In the genomic region with DNA sequence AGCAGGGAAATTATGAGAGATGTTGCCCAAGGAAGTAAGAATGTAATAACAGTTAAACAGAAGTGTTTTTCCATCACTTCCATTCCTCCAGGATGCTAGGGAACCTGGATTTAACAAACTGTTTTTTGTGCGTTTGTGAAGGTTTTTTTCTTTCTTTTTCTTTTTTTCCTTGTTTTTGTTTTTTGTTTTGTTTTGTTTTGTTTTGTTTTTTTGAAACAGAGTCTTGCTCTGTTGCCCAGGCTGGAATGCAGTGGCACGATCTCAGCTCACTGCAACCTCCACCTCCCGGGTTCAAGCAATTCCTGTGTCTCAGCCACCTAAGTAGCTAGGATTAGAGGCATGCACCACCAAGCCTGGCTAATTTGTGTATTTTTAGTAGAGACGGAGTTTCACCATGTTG, we compare ENCODE assay signal across 8 cellular contexts. TPM values are rescaled to one million over a fixed set of nuclear protein-coding genes. Genes with fewer than 3 reads are reported as not detected.
A peak's percentile ranks its signal among the peaks of the same experiment; 100 is the strongest.
DNase-seq lines count a peak whose midpoint lies in the region; ATAC-seq, FAIRE-seq and TF ChIP-seq lines count a peak whose summit lies in the region.
"Not testable (repeated sequence)": the region's sequence is repeated elsewhere in the genome, so short reads cannot be mapped to it uniquely, and the experiment has no call there.

No MANE protein-coding gene starts in this region.

- in situ Hi-C loops in K562 (cut with MboI): not testable (repeated sequence)

- H3K9me3 ChIP-seq in CD8-positive, alpha-beta memory T cell (ENCODE audit: low read length); HEK293 (ENCODE audit: control insufficient read depth, insufficient read depth, low read depth, low read length); K562 (replicated peaks; ENCODE audit: control insufficient read depth, insufficient read depth, low read depth, low read length); neural progenitor cell (ENCODE audit: low read depth); osteoblast (ENCODE audit: low read depth, low read length): not testable (repeated sequence)

- not testable (repeated sequence) for TF ChIP-seq POLR2A in K562 (conservative IDR thresholded peaks at IDR 0.05)

- H3K9me1 ChIP-seq in K562 (ENCODE audit: control insufficient read depth, insufficient read depth, low read length): not testable (repeated sequence)

- not testable (repeated sequence) for H3F3A ChIP-seq in neural progenitor cell (ENCODE audit: low read depth)

- TF ChIP-seq EP300 in K562 (IDR thresholded peaks at IDR 0.05; ENCODE audit: low read length): not testable (repeated sequence)

- H3K4me2 ChIP-seq in K562 (ENCODE audit: insufficient read depth, low read length); neural progenitor cell; osteoblast (ENCODE audit: insufficient read depth, low read length): not testable (repeated sequence)

- H3K36me3 ChIP-seq in CD8-positive, alpha-beta memory T cell (ENCODE audit: insufficient read depth, low read length); HEK293 (ENCODE audit: control insufficient read depth in 2 of 2, insufficient read depth in 1 of 2, low read length in 2 of 2); K562 (ENCODE audit: control insufficient read depth, insufficient read depth, low read length); neural progenitor cell; osteoblast (ENCODE audit: insufficient read depth, low read length): not testable (repeated sequence)

- CTCF ChIA-PET in CD8-positive, alpha-beta memory T cell (lab: Charles Lee); HEK293 (lab: Yijun Ruan, JAX); K562 (lab: Yijun Ruan, JAX; ENCODE audit: low intra/inter-chr PET ratio): not testable (repeated sequence)

- H3K79me2 ChIP-seq in K562 (ENCODE audit: control insufficient read depth, insufficient read depth, low read length); neural progenitor cell (ENCODE audit: low read depth); osteoblast (ENCODE audit: insufficient read depth, low read length): not testable (repeated sequence)

- not testable (repeated sequence) for H3K9me3 Mint-ChIP-seq in CD8-positive, alpha-beta memory T cell; central memory CD8-positive, alpha-beta T cell; neural progenitor cell

- H3K27me3 ChIP-seq in CD8-positive, alpha-beta memory T cell (ENCODE audit: insufficient read depth, low read length, poor library complexity, severe bottlenecking); K562 (ENCODE audit: control insufficient read depth in 2 of 2, insufficient read depth in 2 of 2, low read length in 2 of 2); neural progenitor cell; osteoblast (ENCODE audit: insufficient read depth, low read length): not testable (repeated sequence)

- WGBS in K562 (ENCODE audit: insufficient coverage, low coverage, missing lambda C conversion rate): 73% methylated on average over 4 of the region's 4 CpGs

- not testable (repeated sequence) for ATAC-seq in K562; central memory CD8-positive, alpha-beta T cell (replicated peaks; ENCODE audit: extremely low read depth, poor library complexity, severe bottlenecking)

- peak overlapping the region in 1 of 2 experiments; percentile 36; a peak in 1 of 4 replicates for H3K9ac ChIP-seq in K562 (ENCODE audit: insufficient read depth in 1 of 2, low read depth in 2 of 2, low read length in 2 of 2)
- H3K9ac ChIP-seq in neural progenitor cell: not testable (repeated sequence)

- H3K4me3 Mint-ChIP-seq in CD8-positive, alpha-beta memory T cell; central memory CD8-positive, alpha-beta T cell; neural progenitor cell: not testable (repeated sequence)

- not testable (repeated sequence) for DNase-seq in CD8-positive, alpha-beta memory T cell; K562 (ENCODE audit: extremely low read depth in 1 of 4, low spot score in 3 of 4); central memory CD8-positive, alpha-beta T cell (ENCODE audit: low spot score in 2 of 2); neural progenitor cell (ENCODE audit: low spot score)
- DNase-seq in osteoblast (ENCODE audit: insufficient read length, low spot score, missing footprints): peak; percentile 25

- TF ChIP-seq RAD21 in K562 (CRISPR knock-in tag; conservative IDR thresholded peaks at IDR 0.05 in 1 of 2, IDR thresholded peaks at IDR 0.05 in 1 of 2): not testable (repeated sequence)

- H3K27ac Mint-ChIP-seq in CD8-positive, alpha-beta memory T cell: peak overlapping the region in 1 of 8 donors; percentile 27
- H3K27ac Mint-ChIP-seq in central memory CD8-positive, alpha-beta T cell (ENCODE audit: low read depth): peak overlapping the region; percentile 22
- H3K27ac Mint-ChIP-seq in neural progenitor cell: not testable (repeated sequence)

- not testable (repeated sequence) for H3K36me3 Mint-ChIP-seq in CD8-positive, alpha-beta memory T cell; central memory CD8-positive, alpha-beta T cell (ENCODE audit: insufficient read depth); neural progenitor cell

- H3K4me1 ChIP-seq in CD8-positive, alpha-beta memory T cell (ENCODE audit: insufficient read depth, low read length); HEK293 (ENCODE audit: control insufficient read depth, insufficient read depth, low read length); neural progenitor cell; osteoblast (ENCODE audit: insufficient read depth, low read length): not testable (repeated sequence)
- peaks cover 14 to 46% of the 10 kb centered on the region in 2 experiments for H3K4me1 ChIP-seq in K562 (replicated peaks in 1 of 2; ENCODE audit: control insufficient read depth in 2 of 2, insufficient read depth in 2 of 2, low read length in 2 of 2)

- not testable (repeated sequence) for H3K4me3 ChIP-seq in CD8-positive, alpha-beta memory T cell (ENCODE audit: low read length); HEK293 (ENCODE audit: low read depth, low read length); K562; neural progenitor cell; osteoblast (ENCODE audit: insufficient read depth, low read length)

- not testable (repeated sequence) for H3K27me3 Mint-ChIP-seq in CD8-positive, alpha-beta memory T cell; central memory CD8-positive, alpha-beta T cell; neural progenitor cell (ENCODE audit: insufficient read depth, low read depth)

- peak overlapping the region; percentile 32; the same call in 1 of the 2 replicates for H3K27ac ChIP-seq in 22Rv1
- peak overlapping the region; percentile 11 for H3K27ac ChIP-seq in CD8-positive, alpha-beta memory T cell (ENCODE audit: low read depth, low read length)
- not testable (repeated sequence) for H3K27ac ChIP-seq in HEK293 (ENCODE audit: extremely low read depth, low read depth, low read length); neural progenitor cell; osteoblast (ENCODE audit: low read depth, low read length)
- peak overlapping the region; percentile 38 for H3K27ac ChIP-seq in VCaP
- peak overlapping the region; percentile 56 for H3K27ac ChIP-seq in K562 (ENCODE audit: extremely low read depth, low read depth, low read length)

- not testable (repeated sequence) for BruUV-seq in K562 (replicated peaks; lab: Mats Ljungman, UMichigan)

- intact Hi-C loops in K562 (cut with micrococcal nuclease): not testable (repeated sequence)

- not testable (repeated sequence) for TF ChIP-seq CTCF in 22Rv1 (IDR thresholded peaks at IDR 0.05); HEK293 (tag by site-specific recombination; IDR thresholded peaks at IDR 0.05); VCaP (conservative IDR thresholded peaks at IDR 0.05); K562 (IDR thresholded peaks at IDR 0.05 in 2 of 3, conservative IDR thresholded peaks at IDR 0.05 in 1 of 3; ENCODE audit: insufficient read depth in 2 of 3, low read depth in 1 of 3, low read length in 3 of 3); neural progenitor cell (IDR thresholded peaks at IDR 0.05); osteoblast (IDR thresholded peaks at IDR 0.05; ENCODE audit: extremely low read depth, low read depth, low read length)

- H2AFZ ChIP-seq in K562 (ENCODE audit: low read depth, low read length): peak overlapping the region; percentile 82
- H2AFZ ChIP-seq in neural progenitor cell (replicated peaks): peak overlapping the region; percentile 44
- not testable (repeated sequence) for H2AFZ ChIP-seq in osteoblast (ENCODE audit: low read length)

- H3K4me1 Mint-ChIP-seq in CD8-positive, alpha-beta memory T cell; central memory CD8-positive, alpha-beta T cell; neural progenitor cell: not testable (repeated sequence)

- not testable (repeated sequence) for H4K20me1 ChIP-seq in K562 (replicated peaks; ENCODE audit: control insufficient read depth, insufficient read depth, low read length); neural progenitor cell (ENCODE audit: low read depth); osteoblast (ENCODE audit: insufficient read depth, low read length)

- not testable (repeated sequence) for FAIRE-seq in K562 (lab: Jason Lieb, UNC)

- POLR2A ChIA-PET in CD8-positive, alpha-beta memory T cell (lab: Charles Lee); HEK293 (lab: Yijun Ruan, JAX): not testable (repeated sequence)
- POLR2A ChIA-PET in K562 (lab: Yijun Ruan, JAX): interaction anchor here (0.7 to 3.2 kb wide), 5 partner anchors 14 to 798 kb away, joined by 3 to 36 read pairs (median 3); a partner anchor contains a TSS

RNA-seq across cellular contexts. Expression of a gene that starts 15.9 kb away (rescaled TPM):
- total RNA-seq in CD8-positive, alpha-beta memory T cell: 10 to 100 TPM; 20.1 to 24.9 TPM
- polyA plus RNA-seq in CD8-positive, alpha-beta memory T cell: 12.1 TPM
- 30.0 and 65.7 TPM in 2 replicates for total RNA-seq in K562 (2011; cell fraction: chromatin; rRNA removed; ENCODE audit: low replicate concordance)
- 18.3 and 23.0 TPM in 2 replicates for total RNA-seq in K562 (2011; cell fraction: nucleolus; rRNA removed)
- total RNA-seq in K562 (2011; cell fraction: nucleoplasm; rRNA removed): 49.9 and 51.0 TPM in 2 replicates
- total RNA-seq in K562 (2014; rRNA removed) (27.9 and 30.9 TPM in 2 replicates), K562 (2014; rRNA removed; fragmentation: Illumina TruSeq; extraction: Trizol) (46.6 and 47.9 TPM in 2 replicates), K562 (2015; rRNA removed; fragmentation: Illumina TruSeq; extraction: Trizol) (40.9 and 45.9 TPM in 2 replicates), K562 (2021) (30.7 and 40.3 TPM in 2 replicates), neural progenitor cell (ENCODE audit: low replicate concordance) (14.7 and 32.9 TPM in 2 replicates), osteoblast (43.1 and 44.2 TPM in 2 replicates)
- polyA plus RNA-seq in K562 (2011; rRNA removed) (27.3 and 28.0 TPM in 2 replicates), K562 (2014; fragmentation: Illumina TruSeq; extraction: Trizol) (22.3 and 31.6 TPM in 2 replicates), K562 (2014; fragmentation: Nextera tagmentation; extraction: Ambion mirVana) (10 to 100 TPM; 15.8 to 18.5 TPM), K562 (2014; rRNA removed) (16.6 and 19.5 TPM in 2 replicates)
- 3.5 and 9.9 TPM in 2 replicates for polyA plus RNA-seq in K562 (2011; cell fraction: cytosol; rRNA removed)
- 24.2 and 34.5 TPM in 2 replicates for polyA plus RNA-seq in K562 (2011; cell fraction: nucleus; rRNA removed)
- 20.5 and 21.3 TPM in 2 replicates for polyA plus RNA-seq in K562 (2012)
- 137 and 138 TPM in 2 replicates for polyA minus RNA-seq in K562 (2011; rRNA and poly(A)+ RNA removed)
- 33.3 and 55.8 TPM in 2 replicates for polyA minus RNA-seq in K562 (2011; cell fraction: cytosol; rRNA and poly(A)+ RNA removed)
- 17.2 and 36.8 TPM in 2 replicates for polyA minus RNA-seq in K562 (2011; cell fraction: nucleus; rRNA and poly(A)+ RNA removed)
